In genomic region chr11:70521475-70522260, GRCh38 we compare ENCODE assay signal across 1 cellular context.
TF ChIP-seq lines count a peak whose summit lies in the region.

No MANE protein-coding gene starts in this region.

TF ChIP-seq in HepG2, 621 proteins besides CTCF, POLR2A, EP300 and RAD21 (continued from another document):
- TF ChIP-seq ZNF800 (CRISPR knock-in tag; IDR thresholded peaks at IDR 0.05) = no peak
- TF ChIP-seq POLR2G (IDR thresholded peaks at IDR 0.05; ENCODE audit: low read depth, low read length) = no peak
